8 cellular contexts compared by ENCODE assay signal in genomic region chr11:81644239-81644840, GRCh38.
DNase-seq lines count a peak whose midpoint lies in the region; ATAC-seq, FAIRE-seq and TF ChIP-seq lines count a peak whose summit lies in the region.

No MANE protein-coding gene starts in this region.

- no peaks in the 10 kb centered on the region for H3K9me1 ChIP-seq in K562 (ENCODE audit: control insufficient read depth, insufficient read depth, low read length)

- H3K4me3 ChIP-seq in K562 (no peak overlapping the region), left lung (no peak overlapping the region)

- no peaks in the 10 kb centered on the region for H3K36me3 ChIP-seq in K562 (ENCODE audit: control insufficient read depth, insufficient read depth, low read length)
- no peaks in the 10 kb centered on the region for H3K36me3 ChIP-seq in left lung

- WGBS in K562 (ENCODE audit: insufficient coverage, low coverage, missing lambda C conversion rate): 0% methylated on average over 1 of the region's 1 CpG

- H3K4me1 ChIP-seq in K562 (replicated peaks in 1 of 2; ENCODE audit: control insufficient read depth in 2 of 2, insufficient read depth in 2 of 2, low read length in 2 of 2) (no peaks in the 10 kb centered on the region), left lung (no peaks in the 10 kb centered on the region)

- no peak overlapping the region for H2AFZ ChIP-seq in K562 (ENCODE audit: low read depth, low read length)

- H3K9ac ChIP-seq in K562 (ENCODE audit: insufficient read depth in 1 of 2, low read depth in 2 of 2, low read length in 2 of 2): no peak overlapping the region

- H3K27ac ChIP-seq in K562 (ENCODE audit: extremely low read depth, low read depth, low read length) (no peak overlapping the region), left lung (no peak overlapping the region)

- no peaks in the 10 kb centered on the region for H3K36me3 Mint-ChIP-seq in activated T-cell treated with anti-CD3 and anti-CD28 coated beads, Interleukin-2, amount 50 U/mL, for 72 hours (ENCODE audit: insufficient read depth in 2 of 2)

- peaks cover 27% of the 10 kb centered on the region for H3K27me3 Mint-ChIP-seq in activated T-cell treated with anti-CD3 and anti-CD28 coated beads, Interleukin-2, amount 50 U/mL, for 72 hours (ENCODE audit: low read depth)

- H3K4me1 Mint-ChIP-seq in activated T-cell treated with anti-CD3 and anti-CD28 coated beads, Interleukin-2, amount 50 U/mL, for 72 hours (ENCODE audit: low read depth): no peaks in the 10 kb centered on the region

- intact Hi-C loops in K562 (cut with micrococcal nuclease) (loop anchor here (1.0 to 10.0 kb wide), 2 partner anchors 580 to 1058 kb away; no protein-coding TSS in a partner anchor), left lung (cut with DNase I) (loop anchor here in 1 of 2 donors (10.0 kb wide), 1 partner anchor 1050 kb away; no protein-coding TSS in a partner anchor)

- no peak for ATAC-seq in activated T-cell treated with anti-CD3 and anti-CD28 coated beads, Interleukin-2, amount 50 U/mL, for 72 hours (replicated peaks in 1 of 2)
- ATAC-seq in GM19397 (IDR thresholded peaks at IDR 0.05; ENCODE audit: unreplicated experiment): peak; percentile 89
- ATAC-seq in HG03280 (IDR thresholded peaks at IDR 0.05; ENCODE audit: unreplicated experiment): peak; percentile 90
- ATAC-seq in K562: peak; percentile 56; the same call in 1 of the 3 replicates
- ATAC-seq in left lung: peak; percentile 70

- peak; percentile 33 to 54; a peak in 2 of 4 replicates for TF ChIP-seq RAD21 in K562 (CRISPR knock-in tag; conservative IDR thresholded peaks at IDR 0.05 in 1 of 2, IDR thresholded peaks at IDR 0.05 in 1 of 2)

- POLR2A ChIA-PET in K562 (lab: Yijun Ruan, JAX): no interaction called here

- H3K27me3 ChIP-seq in K562 (ENCODE audit: control insufficient read depth in 2 of 2, insufficient read depth in 2 of 2, low read length in 2 of 2): no peaks in the 10 kb centered on the region
- no peaks in the 10 kb centered on the region for H3K27me3 ChIP-seq in left lung

- peak; percentile 4 for DNase-seq in activated T-cell treated with anti-CD3 and anti-CD28 coated beads, Interleukin-2, amount 50 U/mL, for 72 hours
- DNase-seq in activated T-cell treated with anti-CD3 and anti-CD28 coated beads, Interleukin-2, amount 50 U/mL, for 1 hour: no peak
- DNase-seq in NCI-H526 (lab: John Stamatoyannopoulos, UW) (peak; percentile 44 to 81), K562 (ENCODE audit: extremely low read depth in 1 of 4, low spot score in 3 of 4) (peak; percentile 23 to 53 (median 38)), left lung (no peak), cerebellar nuclear complex (lab: John Stamatoyannopoulos, UW) (no peak)

- FAIRE-seq in K562 (lab: Jason Lieb, UNC): no peak

- no peak for TF ChIP-seq EP300 in K562 (IDR thresholded peaks at IDR 0.05; ENCODE audit: low read length)

- H3K79me2 ChIP-seq in K562 (ENCODE audit: control insufficient read depth, insufficient read depth, low read length): no peaks in the 10 kb centered on the region

- CTCF ChIA-PET in K562 (lab: Yijun Ruan, JAX; ENCODE audit: low intra/inter-chr PET ratio): interaction anchor here (0.7 kb wide), 1 partner anchor 1058 kb away, joined by 3 read pairs; no protein-coding TSS in a partner anchor

- no peak overlapping the region for H3K4me2 ChIP-seq in K562 (ENCODE audit: insufficient read depth, low read length)

- H3K9me3 ChIP-seq in K562 (replicated peaks; ENCODE audit: control insufficient read depth, insufficient read depth, low read depth, low read length): no peaks in the 10 kb centered on the region
- no peaks in the 10 kb centered on the region for H3K9me3 ChIP-seq in left lung

- TF ChIP-seq CTCF in K562 (IDR thresholded peaks at IDR 0.05 in 2 of 3, conservative IDR thresholded peaks at IDR 0.05 in 1 of 3; ENCODE audit: insufficient read depth in 2 of 3, low read depth in 1 of 3, low read length in 3 of 3): peak; percentile 48 to 53 (median 49); a peak in 3 of 6 replicates
- peak; percentile 41 to 60 for TF ChIP-seq CTCF in left lung (IDR thresholded peaks at IDR 0.05)

- no peaks in the 10 kb centered on the region for H4K20me1 ChIP-seq in K562 (replicated peaks; ENCODE audit: control insufficient read depth, insufficient read depth, low read length)

- H3K9me3 Mint-ChIP-seq in activated T-cell treated with anti-CD3 and anti-CD28 coated beads, Interleukin-2, amount 50 U/mL, for 72 hours: no peaks in the 10 kb centered on the region

- BruUV-seq in K562 (replicated peaks; lab: Mats Ljungman, UMichigan): no TSS peak

- in situ Hi-C loops in K562 (cut with MboI): no loop called here

- no peak overlapping the region for H3K27ac Mint-ChIP-seq in activated T-cell treated with anti-CD3 and anti-CD28 coated beads, Interleukin-2, amount 50 U/mL, for 72 hours

- H3K4me3 Mint-ChIP-seq in activated T-cell treated with anti-CD3 and anti-CD28 coated beads, Interleukin-2, amount 50 U/mL, for 72 hours: no peak overlapping the region

- TF ChIP-seq POLR2A in K562 (conservative IDR thresholded peaks at IDR 0.05): no peak

TF ChIP-seq in K562, 482 proteins besides CTCF, POLR2A, EP300 and RAD21:
- TF ChIP-seq SMC3 (conservative IDR thresholded peaks at IDR 0.05; ENCODE audit: insufficient read depth, low read depth, low read length) (0 out of 2 replicates have a peak, but pooled peaks have one; percentile 23), EHMT2 (IDR thresholded peaks at IDR 0.05) (no peak)
TF ChIP-seq in K562: peak in this region for 1.

Comparison
In these comparisons a context has a peak if more than half of its experiments do, and no peak if none do; other contexts are left out.
1. DNase-seq: peak in activated T-cell treated with anti-CD3 and anti-CD28 coated beads, Interleukin-2, amount 50 U/mL, for 72 hours (2 of 2), NCI-H526 (2 of 2) and K562 (4 of 4); none in activated T-cell treated with anti-CD3 and anti-CD28 coated beads, Interleukin-2, amount 50 U/mL, for 1 hour (single experiment), left lung (0 of 2) and cerebellar nuclear complex (0 of 2).
2. ATAC-seq: peak in GM19397 (single experiment), HG03280 (single experiment), K562 (single experiment) and left lung (single experiment); none in activated T-cell treated with anti-CD3 and anti-CD28 coated beads, Interleukin-2, amount 50 U/mL, for 72 hours (0 of 2).